30 cellular contexts compared by ENCODE assay signal in genomic region chr9:70218767-70219166, GRCh38. TPM values are rescaled to one million over a fixed set of nuclear protein-coding genes. Genes with fewer than 3 reads are reported as not detected.
DNase-seq lines count a peak whose midpoint lies in the region; ATAC-seq, FAIRE-seq and TF ChIP-seq lines count a peak whose summit lies in the region.
"Had no signal": no experiment of that assay in that cellular context is flagged by ENCODE, and none has a peak within 500 bp of the region (broad histone marks: within the 10 kb centered on the region; RNA-seq: fewer than 3 reads in every experiment).

No MANE protein-coding gene starts in this region.

- no peaks in the 10 kb centered on the region for H3K9me3 ChIP-seq in astrocyte (ENCODE audit: insufficient read depth, low read depth, low read length)
- H3K9me3 ChIP-seq: A549, left lung, suprapubic skin had no signal

- H4K20me1 ChIP-seq in astrocyte (ENCODE audit: insufficient read depth, low read length): no peaks in the 10 kb centered on the region

- CTCF ChIA-PET in RWPE1 (lab: Yijun Ruan, JAX): interaction anchor here (1.5 kb wide), 1 partner anchor 105 kb away, joined by 7 read pairs; no protein-coding TSS in a partner anchor

- FAIRE-seq in astrocyte (lab: Jason Lieb, UNC): peak; percentile 9
- FAIRE-seq: A549, GM19239, HepG2 had no signal

- DNase-seq in AG08396 (ENCODE audit: low spot score): peak; percentile 48
- DNase-seq in HCEC 1CT: peak; percentile 89
- DNase-seq in astrocyte (ENCODE audit: low read depth): peak; percentile 42
- DNase-seq in foreskin keratinocyte: peak in 1 of 2 donors; percentile 43
- DNase-seq in stimulated activated CD4-positive, alpha-beta T cell treated with anti-CD3 and anti-CD28 coated beads, Interleukin-2, amount 100 ng/mL, for 48 hours: no peak
- no peak for DNase-seq in cerebellar cortex (ENCODE audit: low spot score)
- DNase-seq in RWPE1 (ENCODE audit: low spot score): no peak
- DNase-seq: activated CD4-positive, alpha-beta T cell treated with anti-CD3 and anti-CD28 coated beads, Interleukin-2, amount 10 ng/mL, durations not matched to agents 24 days and 14 days; activated naive CD4-positive, alpha-beta T cell; activated T-cell treated with anti-CD3 and anti-CD28 coated beads, Interleukin-2, amount 50 U/mL, for 48 hours; Calu3; left lung; naive thymus-derived CD8-positive, alpha-beta T cell; NCI-H1417; NCI-H2081; NCI-H345; NCI-H774; retina; WERI-Rb-1 had no signal

- H2AFZ ChIP-seq in astrocyte (ENCODE audit: low read depth, low read length): no peak overlapping the region
- H2AFZ ChIP-seq: hepatocyte had no signal

- H3K27ac Mint-ChIP-seq in astrocyte (ENCODE audit: unreplicated experiment): no peak overlapping the region
- H3K27ac Mint-ChIP-seq: activated CD4-positive, alpha-beta T cell treated with anti-CD3 and anti-CD28 coated beads, Interleukin-2, amount 10 ng/mL, durations not matched to agents 24 days and 14 days; CD14-positive monocyte; dendritic cell treated with granulocyte-macrophage colony-stimulating factor and Interleukin-4, amounts not matched to agents 40 ng/mL and 50 ng/mL, for 4 days; naive thymus-derived CD8-positive, alpha-beta T cell; stimulated activated effector memory CD8-positive, alpha-beta T cell treated with anti-CD3 and anti-CD28 coated beads, Interleukin-12 subunit alpha, Interleukin-12 subunit beta, amount 100 ng/mL, for 72 hours; T-helper 2 cell treated with Interferon-gamma antibody and Interleukin-4, amounts not matched to agents 5 μg/mL and 100 μg/mL, for 36 hours had no signal

- H3K9ac ChIP-seq in astrocyte (ENCODE audit: low read length): no peak overlapping the region

- H3K27ac ChIP-seq in astrocyte (ENCODE audit: low read depth, low read length): no peak overlapping the region
- no peak overlapping the region for H3K27ac ChIP-seq in foreskin keratinocyte
- no peak overlapping the region for H3K27ac ChIP-seq in RWPE1
- H3K27ac ChIP-seq: A549, hepatocyte, HL-60, left lung, suprapubic skin, WERI-Rb-1 had no signal

- H3K4me3 ChIP-seq in astrocyte (ENCODE audit: insufficient read depth, low read depth, low read length): no peak overlapping the region
- H3K4me3 ChIP-seq: A549, hepatocyte, left lung, suprapubic skin had no signal

- peaks cover 17% of the 10 kb centered on the region for H3K36me3 Mint-ChIP-seq in astrocyte (ENCODE audit: low read depth, unreplicated experiment)
- H3K36me3 Mint-ChIP-seq: stimulated activated effector memory CD8-positive, alpha-beta T cell treated with anti-CD3 and anti-CD28 coated beads, Interleukin-12 subunit alpha, Interleukin-12 subunit beta, amount 100 ng/mL, for 72 hours had no signal

- TF ChIP-seq CTCF in astrocyte (IDR thresholded peaks at IDR 0.05; ENCODE audit: insufficient read depth, low read depth, low read length) (no peak), foreskin keratinocyte (conservative IDR thresholded peaks at IDR 0.05) (no peak), RWPE1 (conservative IDR thresholded peaks at IDR 0.05; ENCODE audit: low read depth) (no peak)

- POLR2A ChIA-PET in RWPE1 (lab: Yijun Ruan, JAX; ENCODE audit: low non-redundant PET): no interaction called here

- no peak overlapping the region for H3K4me2 ChIP-seq in astrocyte (ENCODE audit: low read length)
- H3K4me2 ChIP-seq: A549, hepatocyte had no signal

- no peaks in the 10 kb centered on the region for H3K27me3 Mint-ChIP-seq in astrocyte (ENCODE audit: low read depth, unreplicated experiment)
- H3K27me3 Mint-ChIP-seq: activated CD4-positive, alpha-beta T cell treated with anti-CD3 and anti-CD28 coated beads, Interleukin-2, amount 10 ng/mL, durations not matched to agents 24 days and 14 days; dendritic cell treated with granulocyte-macrophage colony-stimulating factor and Interleukin-4, amounts not matched to agents 40 ng/mL and 50 ng/mL, for 4 days had no signal

- no peak overlapping the region for H3K4me3 Mint-ChIP-seq in astrocyte (ENCODE audit: unreplicated experiment)
- H3K4me3 Mint-ChIP-seq: activated CD4-positive, alpha-beta T cell treated with anti-CD3 and anti-CD28 coated beads, Interleukin-2, amount 10 ng/mL, durations not matched to agents 24 days and 14 days; CD14-positive monocyte; dendritic cell treated with granulocyte-macrophage colony-stimulating factor and Interleukin-4, amounts not matched to agents 40 ng/mL and 50 ng/mL, for 4 days; naive thymus-derived CD8-positive, alpha-beta T cell; stimulated activated effector memory CD8-positive, alpha-beta T cell treated with anti-CD3 and anti-CD28 coated beads, Interleukin-12 subunit alpha, Interleukin-12 subunit beta, amount 100 ng/mL, for 72 hours; T-helper 2 cell treated with Interferon-gamma antibody and Interleukin-4, amounts not matched to agents 5 μg/mL and 100 μg/mL, for 36 hours had no signal

- peaks cover 23% of the 10 kb centered on the region for H3K4me1 Mint-ChIP-seq in astrocyte (ENCODE audit: low read depth, unreplicated experiment)
- H3K4me1 Mint-ChIP-seq: activated CD4-positive, alpha-beta T cell treated with anti-CD3 and anti-CD28 coated beads, Interleukin-2, amount 10 ng/mL, durations not matched to agents 24 days and 14 days; CD14-positive monocyte; naive thymus-derived CD8-positive, alpha-beta T cell; stimulated activated effector memory CD8-positive, alpha-beta T cell treated with anti-CD3 and anti-CD28 coated beads, Interleukin-12 subunit alpha, Interleukin-12 subunit beta, amount 100 ng/mL, for 72 hours had no signal

- peak; percentile 72 for ATAC-seq in foreskin keratinocyte
- ATAC-seq in GM21447 (IDR thresholded peaks at IDR 0.05; ENCODE audit: unreplicated experiment): no peak
- ATAC-seq: A549; HepG2; left lung; naive thymus-derived CD8-positive, alpha-beta T cell; stimulated activated effector memory CD8-positive, alpha-beta T cell treated with anti-CD3 and anti-CD28 coated beads, Interleukin-12 subunit alpha, Interleukin-12 subunit beta, amount 100 ng/mL, for 72 hours had no signal

- peaks cover 2% of the 10 kb centered on the region for H3K9me3 Mint-ChIP-seq in astrocyte (ENCODE audit: unreplicated experiment)
- H3K9me3 Mint-ChIP-seq: T-helper 2 cell treated with Interferon-gamma antibody and Interleukin-4, amounts not matched to agents 5 μg/mL and 100 μg/mL, for 36 hours had no signal

- no peaks in the 10 kb centered on the region for H3K79me2 ChIP-seq in astrocyte (ENCODE audit: insufficient read depth, low read length)
- H3K79me2 ChIP-seq: hepatocyte had no signal

- no peaks in the 10 kb centered on the region for H3K4me1 ChIP-seq in astrocyte (ENCODE audit: insufficient read depth, low read length)
- H3K4me1 ChIP-seq in foreskin keratinocyte: peaks cover 4% of the 10 kb centered on the region
- H3K4me1 ChIP-seq: A549, left lung, suprapubic skin had no signal

- no peaks in the 10 kb centered on the region for H3K27me3 ChIP-seq in astrocyte (ENCODE audit: insufficient read depth, low read length)
- H3K27me3 ChIP-seq in foreskin keratinocyte: no peaks in the 10 kb centered on the region
- H3K27me3 ChIP-seq: hepatocyte, left lung, suprapubic skin had no signal

- H3K36me3 ChIP-seq in astrocyte (ENCODE audit: insufficient read depth, low read length): no peaks in the 10 kb centered on the region
- H3K36me3 ChIP-seq: left lung, suprapubic skin, WERI-Rb-1 had no signal

RNA-seq across cellular contexts. Expression of gene SMC5, which starts 40.0 kb away (rescaled TPM):
- 26.8 and 27.4 TPM in 2 replicates for total RNA-seq in astrocyte
- total RNA-seq in foreskin keratinocyte: 28.2 and 30.5 TPM in 2 replicates
- polyA plus RNA-seq in foreskin keratinocyte: 5.2 and 6.4 TPM in 2 replicates

Comparison
In these comparisons a context has a peak if more than half of its experiments do, and no peak if none do; other contexts are left out.
1. DNase-seq: peak in AG08396 (single experiment), HCEC 1CT (single experiment) and astrocyte (single experiment); none in stimulated activated CD4-positive, alpha-beta T cell treated with anti-CD3 and anti-CD28 coated beads, Interleukin-2, amount 100 ng/mL, for 48 hours (0 of 2), cerebellar cortex (single experiment) and RWPE1 (single experiment).